1 cellular context compared by ENCODE assay signal in genomic region chr9:112496074-112496722, GRCh38.
TF ChIP-seq lines count a peak whose summit lies in the region.

No MANE protein-coding gene starts in this region.

TF ChIP-seq in HepG2, 621 proteins besides CTCF, POLR2A, EP300 and RAD21 (continued from another document and continues in another):
- TF ChIP-seq, protein P1, sequence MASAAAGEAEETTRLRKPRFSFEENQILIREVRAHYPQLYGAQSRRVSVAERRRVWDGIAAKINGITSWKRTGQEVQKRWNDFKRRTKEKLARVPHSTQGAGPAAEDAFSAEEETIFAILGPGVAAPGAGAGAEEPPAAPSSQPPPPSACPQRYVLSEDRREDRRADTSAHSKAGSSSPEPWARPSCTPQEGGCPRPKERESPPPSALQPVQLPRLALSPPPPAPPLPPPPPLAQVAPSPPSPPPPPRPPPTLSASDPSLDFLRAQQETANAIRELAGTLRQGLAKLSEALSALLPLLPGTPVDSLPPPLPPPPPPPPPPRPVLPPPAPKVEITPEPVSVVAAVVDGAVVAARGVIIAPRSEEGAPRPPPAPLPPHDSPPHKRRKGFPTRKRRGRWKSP (CRISPR knock-in tag; IDR thresholded peaks at IDR 0.05) = peak; percentile 48; the same call in 1 of the 2 replicates
- no peak for TF ChIP-seq GMEB1 (CRISPR knock-in tag; IDR thresholded peaks at IDR 0.05; ENCODE audit: borderline replicate concordance)
- TF ChIP-seq MEIS1 (CRISPR knock-in tag; IDR thresholded peaks at IDR 0.05; ENCODE audit: borderline replicate concordance) = no peak
- TF ChIP-seq ZBTB4 (CRISPR knock-in tag; IDR thresholded peaks at IDR 0.05; ENCODE audit: borderline replicate concordance) = no peak
- no peak for TF ChIP-seq ZC3H4 (CRISPR knock-in tag; IDR thresholded peaks at IDR 0.05; ENCODE audit: borderline replicate concordance)
- TF ChIP-seq FOXO1 (CRISPR knock-in tag; IDR thresholded peaks at IDR 0.05) = peak; percentile 39; the same call in 1 of the 2 replicates
- no peak for TF ChIP-seq HNRNPLL (IDR thresholded peaks at IDR 0.05; ENCODE audit: low read depth, low read length, poor library complexity, severe bottlenecking)
- no peak for TF ChIP-seq KLF13 (CRISPR knock-in tag; IDR thresholded peaks at IDR 0.05)
- TF ChIP-seq SP2 (CRISPR knock-in tag; IDR thresholded peaks at IDR 0.05) = no peak
- peak in 1 of 2 experiments; percentile 59; a peak in 1 of 4 replicates for TF ChIP-seq KLF16 (CRISPR knock-in tag; IDR thresholded peaks at IDR 0.05)
- no peak for TF ChIP-seq BRCA1 (CRISPR knock-in tag; IDR thresholded peaks at IDR 0.05)
- no peak for TF ChIP-seq TP53 (CRISPR knock-in tag; conservative IDR thresholded peaks at IDR 0.05)
- peak; percentile 57 for TF ChIP-seq THRA (CRISPR knock-in tag; IDR thresholded peaks at IDR 0.05; ENCODE audit: borderline replicate concordance)
- no peak for TF ChIP-seq PLSCR1 (CRISPR knock-in tag; IDR thresholded peaks at IDR 0.05; ENCODE audit: borderline replicate concordance)
- TF ChIP-seq ZNF275 (CRISPR knock-in tag; IDR thresholded peaks at IDR 0.05; ENCODE audit: borderline replicate concordance) = no peak
- TF ChIP-seq ZNF83 (CRISPR knock-in tag; IDR thresholded peaks at IDR 0.05; ENCODE audit: borderline replicate concordance) = no peak
- no peak for TF ChIP-seq ZNF879 (CRISPR knock-in tag; IDR thresholded peaks at IDR 0.05)
- no peak for TF ChIP-seq TRIM24 (CRISPR knock-in tag; IDR thresholded peaks at IDR 0.05)
- TF ChIP-seq ZFP62 (CRISPR knock-in tag; IDR thresholded peaks at IDR 0.05) = no peak
- no peak for TF ChIP-seq PAF1 (CRISPR knock-in tag; IDR thresholded peaks at IDR 0.05)
- no peak for TF ChIP-seq PPARG (CRISPR knock-in tag; conservative IDR thresholded peaks at IDR 0.05)
- no peak for TF ChIP-seq ZNF230 (CRISPR knock-in tag; IDR thresholded peaks at IDR 0.05)
- TF ChIP-seq, protein P2, sequence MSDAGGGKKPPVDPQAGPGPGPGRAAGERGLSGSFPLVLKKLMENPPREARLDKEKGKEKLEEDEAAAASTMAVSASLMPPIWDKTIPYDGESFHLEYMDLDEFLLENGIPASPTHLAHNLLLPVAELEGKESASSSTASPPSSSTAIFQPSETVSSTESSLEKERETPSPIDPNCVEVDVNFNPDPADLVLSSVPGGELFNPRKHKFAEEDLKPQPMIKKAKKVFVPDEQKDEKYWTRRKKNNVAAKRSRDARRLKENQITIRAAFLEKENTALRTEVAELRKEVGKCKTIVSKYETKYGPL (CRISPR knock-in tag; IDR thresholded peaks at IDR 0.05) = peak; percentile 90; the same call in 1 of the 2 replicates
- peak; percentile 75; the same call in 1 of the 2 replicates for TF ChIP-seq FOXJ3 (CRISPR knock-in tag; IDR thresholded peaks at IDR 0.05; ENCODE audit: borderline replicate concordance)
- no peak for TF ChIP-seq PHF8 (CRISPR knock-in tag; IDR thresholded peaks at IDR 0.05)
- TF ChIP-seq SRSF4 (IDR thresholded peaks at IDR 0.05; ENCODE audit: low read depth, low read length, poor library complexity, severe bottlenecking) = no peak
- no peak for TF ChIP-seq ZNF576 (CRISPR knock-in tag; IDR thresholded peaks at IDR 0.05)
- TF ChIP-seq HNRNPL (IDR thresholded peaks at IDR 0.05; ENCODE audit: low read depth, low read length) = no peak
- TF ChIP-seq RBFOX2 (IDR thresholded peaks at IDR 0.05; ENCODE audit: low read depth, low read length) = no peak
- no peak for TF ChIP-seq ZNF317 (CRISPR knock-in tag; IDR thresholded peaks at IDR 0.05)
- TF ChIP-seq RORA (CRISPR knock-in tag; IDR thresholded peaks at IDR 0.05) = no peak
- no peak for TF ChIP-seq SYNCRIP (IDR thresholded peaks at IDR 0.05; ENCODE audit: insufficient read depth, low read depth, low read length)
- TF ChIP-seq ZNF543 (CRISPR knock-in tag; IDR thresholded peaks at IDR 0.05) = no peak
- no peak for TF ChIP-seq NBN (conservative IDR thresholded peaks at IDR 0.05)
- TF ChIP-seq RFX5 (IDR thresholded peaks at IDR 0.05; ENCODE audit: low read depth, low read length) = no peak
- no peak for TF ChIP-seq ZNF496 (CRISPR knock-in tag; IDR thresholded peaks at IDR 0.05; ENCODE audit: insufficient replicate concordance)
- TF ChIP-seq AGO2 (optimal IDR thresholded peaks at IDR 0.05; ENCODE audit: low read depth, low read length) = no peak
- no peak for TF ChIP-seq MAZ (IDR thresholded peaks at IDR 0.05; ENCODE audit: borderline replicate concordance, low read depth, low read length)
- TF ChIP-seq MAZ (CRISPR knock-in tag; IDR thresholded peaks at IDR 0.05; ENCODE audit: low read depth) = no peak
- TF ChIP-seq ZNF30 (CRISPR knock-in tag; IDR thresholded peaks at IDR 0.05) = no peak
- no peak for TF ChIP-seq NFE2 (CRISPR knock-in tag; IDR thresholded peaks at IDR 0.05)
- TF ChIP-seq EZH2 (conservative IDR thresholded peaks at IDR 0.05; ENCODE audit: low read depth, low read length) = no peak
- no peak for TF ChIP-seq RXRA (CRISPR knock-in tag; IDR thresholded peaks at IDR 0.05)
- TF ChIP-seq ZNF75D (CRISPR knock-in tag; IDR thresholded peaks at IDR 0.05; ENCODE audit: borderline replicate concordance) = no peak
- TF ChIP-seq SCMH1 (CRISPR knock-in tag; IDR thresholded peaks at IDR 0.05; ENCODE audit: borderline replicate concordance) = no peak
- 0 out of 2 replicates have a peak, but pooled peaks have one; percentile 33 for TF ChIP-seq KMT2B (CRISPR knock-in tag; IDR thresholded peaks at IDR 0.05)
- TF ChIP-seq ZFP36L1 (CRISPR knock-in tag; IDR thresholded peaks at IDR 0.05) = no peak
- TF ChIP-seq ZFP91 (CRISPR knock-in tag; IDR thresholded peaks at IDR 0.05; ENCODE audit: borderline replicate concordance) = no peak
- TF ChIP-seq, protein P3, sequence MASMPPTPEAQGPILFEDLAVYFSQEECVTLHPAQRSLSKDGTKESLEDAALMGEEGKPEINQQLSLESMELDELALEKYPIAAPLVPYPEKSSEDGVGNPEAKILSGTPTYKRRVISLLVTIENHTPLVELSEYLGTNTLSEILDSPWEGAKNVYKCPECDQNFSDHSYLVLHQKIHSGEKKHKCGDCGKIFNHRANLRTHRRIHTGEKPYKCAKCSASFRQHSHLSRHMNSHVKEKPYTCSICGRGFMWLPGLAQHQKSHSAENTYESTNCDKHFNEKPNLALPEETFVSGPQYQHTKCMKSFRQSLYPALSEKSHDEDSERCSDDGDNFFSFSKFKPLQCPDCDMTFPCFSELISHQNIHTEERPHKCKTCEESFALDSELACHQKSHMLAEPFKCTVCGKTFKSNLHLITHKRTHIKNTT (CRISPR knock-in tag; IDR thresholded peaks at IDR 0.05) = no peak
- TF ChIP-seq, protein P4, sequence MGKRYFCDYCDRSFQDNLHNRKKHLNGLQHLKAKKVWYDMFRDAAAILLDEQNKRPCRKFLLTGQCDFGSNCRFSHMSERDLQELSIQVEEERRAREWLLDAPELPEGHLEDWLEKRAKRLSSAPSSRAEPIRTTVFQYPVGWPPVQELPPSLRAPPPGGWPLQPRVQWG (CRISPR knock-in tag; IDR thresholded peaks at IDR 0.05; ENCODE audit: borderline replicate concordance, low read depth) = no peak
- no peak for TF ChIP-seq TFDP2 (CRISPR knock-in tag; IDR thresholded peaks at IDR 0.05)
- TF ChIP-seq ISL2 (CRISPR knock-in tag; IDR thresholded peaks at IDR 0.05) = peak; percentile 90
- no peak for TF ChIP-seq ZMYM2 (CRISPR knock-in tag; IDR thresholded peaks at IDR 0.05)
- no peak for TF ChIP-seq ZNF501 (CRISPR knock-in tag; IDR thresholded peaks at IDR 0.05)
- no peak for TF ChIP-seq DNMT3B (CRISPR knock-in tag; conservative IDR thresholded peaks at IDR 0.05)
- TF ChIP-seq GATA4 (IDR thresholded peaks at IDR 0.05; ENCODE audit: borderline replicate concordance, low read depth) = no peak
- TF ChIP-seq ZNF619 (CRISPR knock-in tag; IDR thresholded peaks at IDR 0.05) = no peak
- 0 out of 2 replicates have a peak, but pooled peaks have one; percentile 42 for TF ChIP-seq TGIF2 (CRISPR knock-in tag; IDR thresholded peaks at IDR 0.05)
